In the genomic region with DNA sequence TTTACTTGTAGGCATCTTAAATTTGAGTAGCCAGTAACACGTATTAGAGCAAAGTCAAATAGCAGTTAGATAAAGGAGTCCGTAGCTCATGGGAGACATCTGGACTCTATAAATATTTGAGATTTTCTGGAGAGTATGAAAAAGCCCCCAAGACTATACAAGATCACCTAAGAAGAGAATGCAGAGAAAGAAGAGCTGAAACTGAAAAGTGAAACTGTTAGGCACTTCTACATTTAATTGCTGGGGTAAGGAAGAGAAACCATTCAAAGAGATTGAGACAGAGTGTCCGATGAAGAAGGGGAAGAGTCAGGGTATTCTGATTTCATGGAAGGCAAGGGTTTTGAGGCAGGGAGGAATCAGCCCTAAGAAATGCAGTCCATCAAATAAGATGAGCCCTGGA, we compare ENCODE assay signal across 1 cellular context.
TF ChIP-seq lines count a peak whose summit lies in the region.

No MANE protein-coding gene starts in this region.

TF ChIP-seq in HEK293T, 16 proteins besides CTCF, POLR2A, EP300 and RAD21 (continued from another document):
- no peak for TF ChIP-seq SP1 (IDR thresholded peaks at IDR 0.05)
- no peak for TF ChIP-seq L3MBTL2 (conservative IDR thresholded peaks at IDR 0.05)
- no peak for TF ChIP-seq ELF4 (IDR thresholded peaks at IDR 0.05)
- no peak for TF ChIP-seq FOXM1 (IDR thresholded peaks at IDR 0.05; ENCODE audit: borderline replicate concordance)
